In the genomic region with DNA sequence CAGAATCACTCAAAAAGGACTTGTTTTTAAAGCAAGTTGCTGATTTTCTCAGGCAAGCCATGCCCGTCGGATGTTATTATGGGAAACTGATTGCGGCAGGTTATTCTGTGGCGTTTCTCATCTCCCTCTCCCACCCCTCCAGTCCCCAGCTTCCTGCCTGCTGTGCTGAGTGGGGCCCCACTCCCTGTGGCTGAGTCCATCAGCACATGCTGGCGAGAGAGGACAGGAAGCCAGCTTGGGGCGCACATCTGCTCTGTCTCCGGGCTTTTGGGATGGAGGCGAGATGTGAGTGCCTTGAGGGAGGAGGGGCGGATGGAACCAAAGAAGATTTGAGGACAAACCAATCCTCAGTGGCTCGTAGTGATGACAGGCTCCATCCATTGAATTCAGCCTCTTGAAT, we compare ENCODE assay signal across 2 cellular contexts.
TF ChIP-seq lines count a peak whose summit lies in the region.

No MANE protein-coding gene starts in this region.

TF ChIP-seq in SK-N-SH, 30 proteins besides CTCF, POLR2A, EP300 and RAD21 (continued from another document):
- no peak for TF ChIP-seq NRF1 (IDR thresholded peaks at IDR 0.05; ENCODE audit: low read depth, low read length)
- TF ChIP-seq RCOR1 (IDR thresholded peaks at IDR 0.05; ENCODE audit: low read length): no peak
- no peak for TF ChIP-seq EZH2phosphoT487 (IDR thresholded peaks at IDR 0.05; ENCODE audit: borderline replicate concordance, low read depth)
- TF ChIP-seq, protein P1, sequence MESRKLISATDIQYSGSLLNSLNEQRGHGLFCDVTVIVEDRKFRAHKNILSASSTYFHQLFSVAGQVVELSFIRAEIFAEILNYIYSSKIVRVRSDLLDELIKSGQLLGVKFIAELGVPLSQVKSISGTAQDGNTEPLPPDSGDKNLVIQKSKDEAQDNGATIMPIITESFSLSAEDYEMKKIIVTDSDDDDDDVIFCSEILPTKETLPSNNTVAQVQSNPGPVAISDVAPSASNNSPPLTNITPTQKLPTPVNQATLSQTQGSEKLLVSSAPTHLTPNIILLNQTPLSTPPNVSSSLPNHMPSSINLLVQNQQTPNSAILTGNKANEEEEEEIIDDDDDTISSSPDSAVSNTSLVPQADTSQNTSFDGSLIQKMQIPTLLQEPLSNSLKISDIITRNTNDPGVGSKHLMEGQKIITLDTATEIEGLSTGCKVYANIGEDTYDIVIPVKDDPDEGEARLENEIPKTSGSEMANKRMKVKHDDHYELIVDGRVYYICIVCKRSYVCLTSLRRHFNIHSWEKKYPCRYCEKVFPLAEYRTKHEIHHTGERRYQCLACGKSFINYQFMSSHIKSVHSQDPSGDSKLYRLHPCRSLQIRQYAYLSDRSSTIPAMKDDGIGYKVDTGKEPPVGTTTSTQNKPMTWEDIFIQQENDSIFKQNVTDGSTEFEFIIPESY (IDR thresholded peaks at IDR 0.05; ENCODE audit: borderline replicate concordance, low read depth): no peak
- no peak for TF ChIP-seq TAF1 (IDR thresholded peaks at IDR 0.05; ENCODE audit: borderline replicate concordance, low read depth, low read length)
- no peak for TF ChIP-seq POLR2AphosphoS5 (IDR thresholded peaks at IDR 0.05; ENCODE audit: low read depth, low read length)
- no peak for TF ChIP-seq JUND (IDR thresholded peaks at IDR 0.05)
- no peak for TF ChIP-seq RFX5 (IDR thresholded peaks at IDR 0.05; ENCODE audit: low read length)
- TF ChIP-seq YY1 (IDR thresholded peaks at IDR 0.05; ENCODE audit: low read depth): no peak
- TF ChIP-seq, protein P2, sequence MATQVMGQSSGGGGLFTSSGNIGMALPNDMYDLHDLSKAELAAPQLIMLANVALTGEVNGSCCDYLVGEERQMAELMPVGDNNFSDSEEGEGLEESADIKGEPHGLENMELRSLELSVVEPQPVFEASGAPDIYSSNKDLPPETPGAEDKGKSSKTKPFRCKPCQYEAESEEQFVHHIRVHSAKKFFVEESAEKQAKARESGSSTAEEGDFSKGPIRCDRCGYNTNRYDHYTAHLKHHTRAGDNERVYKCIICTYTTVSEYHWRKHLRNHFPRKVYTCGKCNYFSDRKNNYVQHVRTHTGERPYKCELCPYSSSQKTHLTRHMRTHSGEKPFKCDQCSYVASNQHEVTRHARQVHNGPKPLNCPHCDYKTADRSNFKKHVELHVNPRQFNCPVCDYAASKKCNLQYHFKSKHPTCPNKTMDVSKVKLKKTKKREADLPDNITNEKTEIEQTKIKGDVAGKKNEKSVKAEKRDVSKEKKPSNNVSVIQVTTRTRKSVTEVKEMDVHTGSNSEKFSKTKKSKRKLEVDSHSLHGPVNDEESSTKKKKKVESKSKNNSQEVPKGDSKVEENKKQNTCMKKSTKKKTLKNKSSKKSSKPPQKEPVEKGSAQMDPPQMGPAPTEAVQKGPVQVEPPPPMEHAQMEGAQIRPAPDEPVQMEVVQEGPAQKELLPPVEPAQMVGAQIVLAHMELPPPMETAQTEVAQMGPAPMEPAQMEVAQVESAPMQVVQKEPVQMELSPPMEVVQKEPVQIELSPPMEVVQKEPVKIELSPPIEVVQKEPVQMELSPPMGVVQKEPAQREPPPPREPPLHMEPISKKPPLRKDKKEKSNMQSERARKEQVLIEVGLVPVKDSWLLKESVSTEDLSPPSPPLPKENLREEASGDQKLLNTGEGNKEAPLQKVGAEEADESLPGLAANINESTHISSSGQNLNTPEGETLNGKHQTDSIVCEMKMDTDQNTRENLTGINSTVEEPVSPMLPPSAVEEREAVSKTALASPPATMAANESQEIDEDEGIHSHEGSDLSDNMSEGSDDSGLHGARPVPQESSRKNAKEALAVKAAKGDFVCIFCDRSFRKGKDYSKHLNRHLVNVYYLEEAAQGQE (IDR thresholded peaks at IDR 0.05; ENCODE audit: low read depth, low read length): no peak
- no peak for TF ChIP-seq FOSL2 (IDR thresholded peaks at IDR 0.05; ENCODE audit: borderline replicate concordance, low read depth)
- TF ChIP-seq SIN3A (IDR thresholded peaks at IDR 0.05; ENCODE audit: borderline replicate concordance, low read depth, low read length): no peak

TF ChIP-seq in SK-N-SH treated with all-trans-retinoic acid at 6 μM for 48 hours, 23 proteins besides CTCF, POLR2A, EP300 and RAD21 (continued from another document):
- TF ChIP-seq ISL1 (CRISPR knock-in tag; IDR thresholded peaks at IDR 0.05) (no peak), TOX (CRISPR knock-in tag; IDR thresholded peaks at IDR 0.05; ENCODE audit: borderline replicate concordance) (no peak), BACH2 (CRISPR knock-in tag; IDR thresholded peaks at IDR 0.05; ENCODE audit: borderline replicate concordance) (no peak), ZC3H10 (CRISPR knock-in tag; IDR thresholded peaks at IDR 0.05) (no peak), ZFP30 (CRISPR knock-in tag; IDR thresholded peaks at IDR 0.05) (no peak), RARB (CRISPR knock-in tag; IDR thresholded peaks at IDR 0.05) (no peak), GLIS3 (CRISPR knock-in tag; IDR thresholded peaks at IDR 0.05) (no peak), OSR1 (CRISPR knock-in tag; IDR thresholded peaks at IDR 0.05) (no peak), ZFP3 (CRISPR knock-in tag; IDR thresholded peaks at IDR 0.05) (no peak)
- TF ChIP-seq, protein P3, sequence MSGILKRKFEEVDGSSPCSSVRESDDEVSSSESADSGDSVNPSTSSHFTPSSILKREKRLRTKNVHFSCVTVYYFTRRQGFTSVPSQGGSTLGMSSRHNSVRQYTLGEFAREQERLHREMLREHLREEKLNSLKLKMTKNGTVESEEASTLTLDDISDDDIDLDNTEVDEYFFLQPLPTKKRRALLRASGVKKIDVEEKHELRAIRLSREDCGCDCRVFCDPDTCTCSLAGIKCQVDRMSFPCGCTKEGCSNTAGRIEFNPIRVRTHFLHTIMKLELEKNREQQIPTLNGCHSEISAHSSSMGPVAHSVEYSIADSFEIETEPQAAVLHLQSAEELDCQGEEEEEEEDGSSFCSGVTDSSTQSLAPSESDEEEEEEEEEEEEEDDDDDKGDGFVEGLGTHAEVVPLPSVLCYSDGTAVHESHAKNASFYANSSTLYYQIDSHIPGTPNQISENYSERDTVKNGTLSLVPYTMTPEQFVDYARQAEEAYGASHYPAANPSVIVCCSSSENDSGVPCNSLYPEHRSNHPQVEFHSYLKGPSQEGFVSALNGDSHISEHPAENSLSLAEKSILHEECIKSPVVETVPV (CRISPR knock-in tag; IDR thresholded peaks at IDR 0.05): no peak
- TF ChIP-seq, protein P4, sequence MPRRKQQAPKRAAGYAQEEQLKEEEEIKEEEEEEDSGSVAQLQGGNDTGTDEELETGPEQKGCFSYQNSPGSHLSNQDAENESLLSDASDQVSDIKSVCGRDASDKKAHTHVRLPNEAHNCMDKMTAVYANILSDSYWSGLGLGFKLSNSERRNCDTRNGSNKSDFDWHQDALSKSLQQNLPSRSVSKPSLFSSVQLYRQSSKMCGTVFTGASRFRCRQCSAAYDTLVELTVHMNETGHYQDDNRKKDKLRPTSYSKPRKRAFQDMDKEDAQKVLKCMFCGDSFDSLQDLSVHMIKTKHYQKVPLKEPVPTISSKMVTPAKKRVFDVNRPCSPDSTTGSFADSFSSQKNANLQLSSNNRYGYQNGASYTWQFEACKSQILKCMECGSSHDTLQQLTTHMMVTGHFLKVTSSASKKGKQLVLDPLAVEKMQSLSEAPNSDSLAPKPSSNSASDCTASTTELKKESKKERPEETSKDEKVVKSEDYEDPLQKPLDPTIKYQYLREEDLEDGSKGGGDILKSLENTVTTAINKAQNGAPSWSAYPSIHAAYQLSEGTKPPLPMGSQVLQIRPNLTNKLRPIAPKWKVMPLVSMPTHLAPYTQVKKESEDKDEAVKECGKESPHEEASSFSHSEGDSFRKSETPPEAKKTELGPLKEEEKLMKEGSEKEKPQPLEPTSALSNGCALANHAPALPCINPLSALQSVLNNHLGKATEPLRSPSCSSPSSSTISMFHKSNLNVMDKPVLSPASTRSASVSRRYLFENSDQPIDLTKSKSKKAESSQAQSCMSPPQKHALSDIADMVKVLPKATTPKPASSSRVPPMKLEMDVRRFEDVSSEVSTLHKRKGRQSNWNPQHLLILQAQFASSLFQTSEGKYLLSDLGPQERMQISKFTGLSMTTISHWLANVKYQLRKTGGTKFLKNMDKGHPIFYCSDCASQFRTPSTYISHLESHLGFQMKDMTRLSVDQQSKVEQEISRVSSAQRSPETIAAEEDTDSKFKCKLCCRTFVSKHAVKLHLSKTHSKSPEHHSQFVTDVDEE (CRISPR knock-in tag; IDR thresholded peaks at IDR 0.05): no peak
